In the genomic region with DNA sequence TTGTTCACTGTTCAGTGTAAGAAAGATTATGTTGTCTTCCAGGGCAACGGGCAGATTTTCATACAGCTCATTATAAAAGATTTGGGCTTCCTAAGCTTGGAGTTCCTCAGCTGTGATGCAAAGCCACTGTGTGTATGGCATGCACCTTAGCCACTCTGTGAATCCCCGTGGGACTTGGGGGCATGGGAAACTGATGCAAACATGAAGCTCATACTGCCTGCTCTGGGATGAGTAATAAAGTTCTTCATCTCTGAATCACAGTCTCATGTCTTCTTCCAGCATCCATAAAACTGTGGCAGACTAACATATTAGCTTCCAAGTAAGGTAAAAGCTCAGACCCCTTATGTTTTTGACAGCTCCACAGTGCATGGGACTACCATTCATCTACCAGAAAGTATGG, we compare ENCODE assay signal across 21 cellular contexts.
DNase-seq lines count a peak whose midpoint lies in the region; ATAC-seq and TF ChIP-seq lines count a peak whose summit lies in the region.
"Had no signal": no experiment of that assay in that cellular context is flagged by ENCODE, and none has a peak within 500 bp of the region (broad histone marks: within the 10 kb centered on the region; RNA-seq: fewer than 3 reads in every experiment).

No MANE protein-coding gene starts in this region.

- no peak overlapping the region for H3K27ac ChIP-seq in RWPE2 (ENCODE audit: poor library complexity, severe bottlenecking)
- no peak overlapping the region for H3K27ac ChIP-seq in mesendoderm (ENCODE audit: low read depth, low read length)
- no peak overlapping the region for H3K27ac ChIP-seq in upper lobe of left lung
- H3K27ac ChIP-seq: esophagus muscularis mucosa, left ventricle myocardium inferior, ovary, tibial artery had no signal

- no peak overlapping the region for H4K8ac ChIP-seq in mesendoderm (ENCODE audit: low read depth, low read length)

- no peak overlapping the region for H3K4me2 ChIP-seq in mesendoderm (ENCODE audit: low read length)

- no peaks in the 10 kb centered on the region for H3K36me3 ChIP-seq in RWPE2 (ENCODE audit: low read depth)
- H3K36me3 ChIP-seq in mesendoderm (ENCODE audit: control insufficient read depth, insufficient read depth, low read length), result no peaks in the 10 kb centered on the region
- no peaks in the 10 kb centered on the region for H3K36me3 ChIP-seq in upper lobe of left lung
- H3K36me3 ChIP-seq: esophagus muscularis mucosa, left ventricle myocardium inferior, ovary, tibial artery had no signal

- no peak overlapping the region for H3K9ac ChIP-seq in mesendoderm (ENCODE audit: low read length)

- H3K56ac ChIP-seq in mesendoderm (ENCODE audit: low read length), result no peak overlapping the region

- no peaks in the 10 kb centered on the region for H3K79me1 ChIP-seq in mesendoderm (ENCODE audit: low read length)

- no peak overlapping the region for H2BK120ac ChIP-seq in mesendoderm (ENCODE audit: low read depth, low read length)

- no CpG with 5 or more reads among the region's 2 CpGs for WGBS in mesendoderm (ENCODE audit: extremely low coverage, insufficient coverage, low lambda C conversion rate)
- 77 to 87% methylated on average over 2 of the region's 2 CpGs for WGBS in upper lobe of left lung, 2 donors

- H3K9me3 ChIP-seq in RWPE2 (ENCODE audit: severe bottlenecking), result no peaks in the 10 kb centered on the region
- no peaks in the 10 kb centered on the region for H3K9me3 ChIP-seq in upper lobe of left lung
- H3K9me3 ChIP-seq: esophagus muscularis mucosa, ovary, tibial artery had no signal

- no peaks in the 10 kb centered on the region for H3K4me1 ChIP-seq in RWPE2 (ENCODE audit: insufficient read depth, poor library complexity, severe bottlenecking)
- no peaks in the 10 kb centered on the region for H3K4me1 ChIP-seq in mesendoderm (ENCODE audit: control insufficient read depth, low read depth, low read length)
- no peaks in the 10 kb centered on the region for H3K4me1 ChIP-seq in upper lobe of left lung
- H3K4me1 ChIP-seq: esophagus muscularis mucosa, left ventricle myocardium inferior, tibial artery had no signal

- H2BK15ac ChIP-seq in mesendoderm (replicated peaks; ENCODE audit: low read depth), result no peak overlapping the region

- peaks cover 16% of the 10 kb centered on the region for H3K27me3 ChIP-seq in RWPE2 (ENCODE audit: insufficient read depth, poor library complexity, severe bottlenecking)
- no peaks in the 10 kb centered on the region for H3K27me3 ChIP-seq in mesendoderm (ENCODE audit: insufficient read depth, low read length, poor library complexity)
- H3K27me3 ChIP-seq in upper lobe of left lung, result no peaks in the 10 kb centered on the region
- H3K27me3 ChIP-seq: esophagus muscularis mucosa, ovary, tibial artery had no signal

- no peak for TF ChIP-seq POLR2A in upper lobe of left lung (IDR thresholded peaks at IDR 0.05)

- no peak overlapping the region for H3K4me3 ChIP-seq in RWPE2 (ENCODE audit: severe bottlenecking)
- no peak overlapping the region for H3K4me3 ChIP-seq in mesendoderm (ENCODE audit: low read length)
- no peak overlapping the region for H3K4me3 ChIP-seq in upper lobe of left lung
- H3K4me3 ChIP-seq: esophagus muscularis mucosa, left ventricle myocardium inferior, ovary, tibial artery had no signal

- H4K5ac ChIP-seq in mesendoderm (ENCODE audit: low read length), result no peak overlapping the region

- no peak for TF ChIP-seq EP300 in upper lobe of left lung (IDR thresholded peaks at IDR 0.05)

- no peak overlapping the region for H3K18ac ChIP-seq in mesendoderm (ENCODE audit: low read length)

- no peaks in the 10 kb centered on the region for H3K79me2 ChIP-seq in mesendoderm (ENCODE audit: control insufficient read depth, insufficient read depth, low read length)

- H2BK5ac ChIP-seq in mesendoderm (ENCODE audit: low read length), result no peak overlapping the region

- no peak overlapping the region for H3K23ac ChIP-seq in mesendoderm (ENCODE audit: low read length)

- TF ChIP-seq CTCF in RWPE2 (IDR thresholded peaks at IDR 0.05; ENCODE audit: poor library complexity, severe bottlenecking) (no peak), GM10266 (IDR thresholded peaks at IDR 0.05; ENCODE audit: control insufficient read depth, insufficient read depth, low read depth, missing control alignments) (no peak), upper lobe of left lung (IDR thresholded peaks at IDR 0.05) (no peak)

- DNase-seq in EL, result peak; percentile 56
- DNase-seq in RWPE2 (ENCODE audit: low spot score), result no peak
- peak; percentile 62 for DNase-seq in fibroblast of peridontal ligament (ENCODE audit: extremely low read depth)
- peak; percentile 11 for DNase-seq in renal cortical epithelial cell (ENCODE audit: low read depth)
- DNase-seq in pons (ENCODE audit: low spot score), result no peak
- DNase-seq in GM10266 (ENCODE audit: extremely low spot score), result no peak
- no peak for DNase-seq in mesendoderm
- DNase-seq in upper lobe of left lung, result no peak
- DNase-seq: activated CD8-positive, alpha-beta T cell treated with anti-CD3 and anti-CD28 coated beads, Interleukin-2, amount 10 ng/mL, durations not matched to agents 7 days and 5 days; activated naive CD8-positive, alpha-beta T cell treated with anti-CD3 and anti-CD28 coated beads for 36 hours; activated T-cell treated with anti-CD3 and anti-CD28 coated beads, Interleukin-2, amount 50 U/mL, for 72 hours; caudate nucleus; effector CD4-positive, alpha-beta T cell; left ventricle myocardium inferior; NCI-H2081 treated with DMSO at 0.1 percent for 48 hours; NCI-H510A treated with DMSO at 0.1 percent for 48 hours; ovary; SHP77; tibial artery had no signal

- H3K4ac ChIP-seq in mesendoderm (ENCODE audit: low read depth, low read length), result no peak overlapping the region

- no peak overlapping the region for H2AK5ac ChIP-seq in mesendoderm (ENCODE audit: low read length)

- ATAC-seq in RWPE2 (ENCODE audit: low read depth), result peak; percentile 64; the same call in 2 of the 3 replicates
- ATAC-seq in upper lobe of left lung (ENCODE audit: low FRiP score in 2 of 2), result no peak
- ATAC-seq: activated CD8-positive, alpha-beta T cell treated with anti-CD3 and anti-CD28 coated beads, Interleukin-2, amount 10 ng/mL, durations not matched to agents 7 days and 5 days; activated T-cell treated with anti-CD3 and anti-CD28 coated beads, Interleukin-2, amount 50 U/mL, for 72 hours; stimulated activated memory B cell treated with anti-CD40 and anti-IgM and Interleukin-4, amounts not matched to agents 10 μg/mL and 1 μg/mL and 100 μg/mL, for 72 hours had no signal

Comparison
In these comparisons a context has a peak if more than half of its experiments do, and no peak if none do; other contexts are left out.
1. DNase-seq: peak in EL (single experiment), fibroblast of peridontal ligament (single experiment) and renal cortical epithelial cell (single experiment); none in RWPE2 (single experiment), pons (single experiment), GM10266 (single experiment), mesendoderm (single experiment) and upper lobe of left lung (0 of 2).